1 cellular context compared by ENCODE assay signal in the genomic region with DNA sequence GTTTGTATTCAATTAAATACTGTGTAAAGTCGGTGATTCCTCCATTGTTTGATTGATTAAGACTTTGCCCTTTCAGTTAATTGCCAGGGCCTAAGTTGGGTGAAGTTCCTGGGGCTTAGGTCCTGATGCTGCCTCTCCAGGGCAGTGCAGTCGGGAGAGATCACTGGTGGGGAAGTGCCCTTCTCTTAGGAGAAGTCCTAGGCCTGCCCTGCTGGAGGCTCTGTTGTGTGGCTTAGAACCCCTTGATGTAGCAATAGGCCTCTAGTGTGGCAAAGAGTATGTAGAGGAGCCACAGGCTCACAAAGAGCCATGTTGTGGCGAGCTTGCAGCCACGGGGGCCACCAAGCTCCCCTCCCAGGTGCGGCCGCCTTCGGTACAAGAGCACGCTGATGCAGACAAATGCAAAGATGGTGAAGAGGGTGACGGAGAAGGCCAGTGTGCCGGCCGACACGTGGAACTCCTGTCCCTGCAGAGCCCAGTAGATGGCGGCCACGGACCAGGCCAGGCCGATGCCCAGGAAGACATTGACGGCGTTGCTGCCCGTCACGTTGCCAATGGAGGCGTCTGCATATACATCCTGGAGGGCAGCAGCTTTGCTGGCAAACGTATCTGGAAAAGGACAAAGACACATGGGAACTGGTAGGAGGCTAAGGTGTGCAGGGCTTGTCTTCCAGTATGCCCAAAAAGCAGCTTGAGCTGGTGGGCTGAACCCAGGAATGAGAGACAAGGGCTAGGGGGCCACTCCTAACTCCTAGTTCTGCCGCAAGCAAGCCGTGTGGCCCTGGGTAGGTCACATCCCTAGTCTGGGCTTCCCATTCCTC.
TF ChIP-seq lines count a peak whose summit lies in the region.

No MANE protein-coding gene starts in this region.

TF ChIP-seq in HepG2, 621 proteins besides CTCF, POLR2A, EP300 and RAD21 (continued from another document and continues in another):
- TF ChIP-seq GATA4 (IDR thresholded peaks at IDR 0.05; ENCODE audit: borderline replicate concordance, low read depth) (no peak), SP140L (CRISPR knock-in tag; IDR thresholded peaks at IDR 0.05; ENCODE audit: borderline replicate concordance) (no peak), ZNF225 (CRISPR knock-in tag; IDR thresholded peaks at IDR 0.05) (no peak), ZNF83 (CRISPR knock-in tag; IDR thresholded peaks at IDR 0.05; ENCODE audit: borderline replicate concordance) (no peak; the same call in 1 of the 2 replicates), DBP (CRISPR knock-in tag; IDR thresholded peaks at IDR 0.05; ENCODE audit: not compliant biosample characterization) (no peak), ZSCAN20 (CRISPR knock-in tag; IDR thresholded peaks at IDR 0.05; ENCODE audit: borderline replicate concordance) (no peak), KLF16 (CRISPR knock-in tag; IDR thresholded peaks at IDR 0.05) (peak in 1 of 2 experiments; percentile 73; a peak in 1 of 4 replicates), ZNF143 (CRISPR knock-in tag; IDR thresholded peaks at IDR 0.05) (no peak; the same call in 1 of the 2 replicates), ZFP37 (CRISPR knock-in tag; IDR thresholded peaks at IDR 0.05; ENCODE audit: borderline replicate concordance) (no peak), MYC (CRISPR knock-in tag; IDR thresholded peaks at IDR 0.05; ENCODE audit: borderline replicate concordance) (peak; percentile 99), SMAD3 (CRISPR knock-in tag; IDR thresholded peaks at IDR 0.05) (peak; percentile 60; the same call in 1 of the 2 replicates), ZNF546 (CRISPR knock-in tag; conservative IDR thresholded peaks at IDR 0.05) (no peak), SP1 (IDR thresholded peaks at IDR 0.05) (no peak), SP1 (CRISPR knock-in tag; IDR thresholded peaks at IDR 0.05) (no peak; the same call in 1 of the 2 replicates), HES4 (CRISPR knock-in tag; IDR thresholded peaks at IDR 0.05; ENCODE audit: borderline replicate concordance) (0 out of 2 replicates have a peak, but pooled peaks have one; percentile 55), JUND (CRISPR knock-in tag; IDR thresholded peaks at IDR 0.05) (peak; percentile 34; the same call in 1 of the 2 replicates), ZBTB7B (CRISPR knock-in tag; IDR thresholded peaks at IDR 0.05) (peak; percentile 56; the same call in 1 of the 2 replicates), SMARCE1 (IDR thresholded peaks at IDR 0.05; ENCODE audit: borderline replicate concordance) (no peak), ZNF841 (CRISPR knock-in tag; IDR thresholded peaks at IDR 0.05; ENCODE audit: borderline replicate concordance) (no peak), MAFK (conservative IDR thresholded peaks at IDR 0.05 in 1 of 2, IDR thresholded peaks at IDR 0.05 in 1 of 2; ENCODE audit: low read length in 2 of 2) (no peak), GMEB2 (CRISPR knock-in tag; IDR thresholded peaks at IDR 0.05; ENCODE audit: low read depth) (no peak), ZNF737 (CRISPR knock-in tag; IDR thresholded peaks at IDR 0.05; ENCODE audit: borderline replicate concordance) (no peak), ZNF441 (CRISPR knock-in tag; IDR thresholded peaks at IDR 0.05; ENCODE audit: borderline replicate concordance) (0 out of 2 replicates have a peak, but pooled peaks have one; percentile 35), ZBTB42 (CRISPR knock-in tag; IDR thresholded peaks at IDR 0.05) (no peak), SRSF1 (optimal IDR thresholded peaks at IDR 0.05; ENCODE audit: low read depth, low read length) (no peak), ZNF574 (CRISPR knock-in tag; IDR thresholded peaks at IDR 0.05) (peak; percentile 70), ZFP36 (IDR thresholded peaks at IDR 0.05; ENCODE audit: borderline replicate concordance, low read depth, low read length, partially characterized antibody) (no peak), ZNF891 (CRISPR knock-in tag; IDR thresholded peaks at IDR 0.05) (peak; percentile 95), SUZ12 (IDR thresholded peaks at IDR 0.05; ENCODE audit: low read depth, low read length) (no peak), ZNF138 (CRISPR knock-in tag; IDR thresholded peaks at IDR 0.05; ENCODE audit: low read depth) (0 out of 2 replicates have a peak, but pooled peaks have one; percentile 72), ZNF101 (CRISPR knock-in tag; IDR thresholded peaks at IDR 0.05; ENCODE audit: borderline replicate concordance, low read depth) (0 out of 2 replicates have a peak, but pooled peaks have one; percentile 23), DNMT3B (CRISPR knock-in tag; conservative IDR thresholded peaks at IDR 0.05) (0 out of 2 replicates have a peak, but pooled peaks have one; percentile 41)
- TF ChIP-seq, protein P1, sequence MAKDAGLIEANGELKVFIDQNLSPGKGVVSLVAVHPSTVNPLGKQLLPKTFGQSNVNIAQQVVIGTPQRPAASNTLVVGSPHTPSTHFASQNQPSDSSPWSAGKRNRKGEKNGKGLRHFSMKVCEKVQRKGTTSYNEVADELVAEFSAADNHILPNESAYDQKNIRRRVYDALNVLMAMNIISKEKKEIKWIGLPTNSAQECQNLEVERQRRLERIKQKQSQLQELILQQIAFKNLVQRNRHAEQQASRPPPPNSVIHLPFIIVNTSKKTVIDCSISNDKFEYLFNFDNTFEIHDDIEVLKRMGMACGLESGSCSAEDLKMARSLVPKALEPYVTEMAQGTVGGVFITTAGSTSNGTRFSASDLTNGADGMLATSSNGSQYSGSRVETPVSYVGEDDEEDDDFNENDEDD (CRISPR knock-in tag; IDR thresholded peaks at IDR 0.05; ENCODE audit: borderline replicate concordance), result peak; percentile 82; the same call in 1 of the 2 replicates
- TF ChIP-seq, protein P2, sequence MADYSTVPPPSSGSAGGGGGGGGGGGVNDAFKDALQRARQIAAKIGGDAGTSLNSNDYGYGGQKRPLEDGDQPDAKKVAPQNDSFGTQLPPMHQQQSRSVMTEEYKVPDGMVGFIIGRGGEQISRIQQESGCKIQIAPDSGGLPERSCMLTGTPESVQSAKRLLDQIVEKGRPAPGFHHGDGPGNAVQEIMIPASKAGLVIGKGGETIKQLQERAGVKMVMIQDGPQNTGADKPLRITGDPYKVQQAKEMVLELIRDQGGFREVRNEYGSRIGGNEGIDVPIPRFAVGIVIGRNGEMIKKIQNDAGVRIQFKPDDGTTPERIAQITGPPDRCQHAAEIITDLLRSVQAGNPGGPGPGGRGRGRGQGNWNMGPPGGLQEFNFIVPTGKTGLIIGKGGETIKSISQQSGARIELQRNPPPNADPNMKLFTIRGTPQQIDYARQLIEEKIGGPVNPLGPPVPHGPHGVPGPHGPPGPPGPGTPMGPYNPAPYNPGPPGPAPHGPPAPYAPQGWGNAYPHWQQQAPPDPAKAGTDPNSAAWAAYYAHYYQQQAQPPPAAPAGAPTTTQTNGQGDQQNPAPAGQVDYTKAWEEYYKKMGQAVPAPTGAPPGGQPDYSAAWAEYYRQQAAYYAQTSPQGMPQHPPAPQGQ (CRISPR knock-in tag; IDR thresholded peaks at IDR 0.05; ENCODE audit: borderline replicate concordance), result no peak
- TF ChIP-seq, protein P3, sequence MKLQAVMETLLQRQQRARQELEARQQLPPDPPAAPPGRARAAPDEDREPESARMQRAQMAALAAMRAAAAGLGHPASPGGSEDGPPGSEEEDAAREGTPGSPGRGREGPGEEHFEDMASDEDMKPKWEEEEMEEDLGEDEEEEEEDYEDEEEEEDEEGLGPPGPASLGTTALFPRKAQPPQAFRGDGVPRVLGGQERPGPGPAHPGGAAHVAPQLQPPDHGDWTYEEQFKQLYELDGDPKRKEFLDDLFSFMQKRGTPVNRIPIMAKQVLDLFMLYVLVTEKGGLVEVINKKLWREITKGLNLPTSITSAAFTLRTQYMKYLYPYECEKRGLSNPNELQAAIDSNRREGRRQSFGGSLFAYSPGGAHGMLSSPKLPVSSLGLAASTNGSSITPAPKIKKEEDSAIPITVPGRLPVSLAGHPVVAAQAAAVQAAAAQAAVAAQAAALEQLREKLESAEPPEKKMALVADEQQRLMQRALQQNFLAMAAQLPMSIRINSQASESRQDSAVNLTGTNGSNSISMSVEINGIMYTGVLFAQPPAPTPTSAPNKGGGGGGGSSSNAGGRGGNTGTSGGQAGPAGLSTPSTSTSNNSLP (IDR thresholded peaks at IDR 0.05; ENCODE audit: low read depth, low read length), result peak; percentile 49; the same call in 1 of the 2 replicates
- TF ChIP-seq, protein P4, sequence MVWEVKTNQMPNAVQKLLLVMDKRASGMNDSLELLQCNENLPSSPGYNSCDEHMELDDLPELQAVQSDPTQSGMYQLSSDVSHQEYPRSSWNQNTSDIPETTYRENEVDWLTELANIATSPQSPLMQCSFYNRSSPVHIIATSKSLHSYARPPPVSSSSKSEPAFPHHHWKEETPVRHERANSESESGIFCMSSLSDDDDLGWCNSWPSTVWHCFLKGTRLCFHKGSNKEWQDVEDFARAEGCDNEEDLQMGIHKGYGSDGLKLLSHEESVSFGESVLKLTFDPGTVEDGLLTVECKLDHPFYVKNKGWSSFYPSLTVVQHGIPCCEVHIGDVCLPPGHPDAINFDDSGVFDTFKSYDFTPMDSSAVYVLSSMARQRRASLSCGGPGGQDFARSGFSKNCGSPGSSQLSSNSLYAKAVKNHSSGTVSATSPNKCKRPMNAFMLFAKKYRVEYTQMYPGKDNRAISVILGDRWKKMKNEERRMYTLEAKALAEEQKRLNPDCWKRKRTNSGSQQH (CRISPR knock-in tag; IDR thresholded peaks at IDR 0.05; ENCODE audit: low read depth), result peak; percentile 70; the same call in 1 of the 2 replicates
- TF ChIP-seq, protein P5, sequence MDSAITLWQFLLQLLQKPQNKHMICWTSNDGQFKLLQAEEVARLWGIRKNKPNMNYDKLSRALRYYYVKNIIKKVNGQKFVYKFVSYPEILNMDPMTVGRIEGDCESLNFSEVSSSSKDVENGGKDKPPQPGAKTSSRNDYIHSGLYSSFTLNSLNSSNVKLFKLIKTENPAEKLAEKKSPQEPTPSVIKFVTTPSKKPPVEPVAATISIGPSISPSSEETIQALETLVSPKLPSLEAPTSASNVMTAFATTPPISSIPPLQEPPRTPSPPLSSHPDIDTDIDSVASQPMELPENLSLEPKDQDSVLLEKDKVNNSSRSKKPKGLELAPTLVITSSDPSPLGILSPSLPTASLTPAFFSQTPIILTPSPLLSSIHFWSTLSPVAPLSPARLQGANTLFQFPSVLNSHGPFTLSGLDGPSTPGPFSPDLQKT (CRISPR knock-in tag; IDR thresholded peaks at IDR 0.05; ENCODE audit: borderline replicate concordance), result no peak
- TF ChIP-seq, protein P6, sequence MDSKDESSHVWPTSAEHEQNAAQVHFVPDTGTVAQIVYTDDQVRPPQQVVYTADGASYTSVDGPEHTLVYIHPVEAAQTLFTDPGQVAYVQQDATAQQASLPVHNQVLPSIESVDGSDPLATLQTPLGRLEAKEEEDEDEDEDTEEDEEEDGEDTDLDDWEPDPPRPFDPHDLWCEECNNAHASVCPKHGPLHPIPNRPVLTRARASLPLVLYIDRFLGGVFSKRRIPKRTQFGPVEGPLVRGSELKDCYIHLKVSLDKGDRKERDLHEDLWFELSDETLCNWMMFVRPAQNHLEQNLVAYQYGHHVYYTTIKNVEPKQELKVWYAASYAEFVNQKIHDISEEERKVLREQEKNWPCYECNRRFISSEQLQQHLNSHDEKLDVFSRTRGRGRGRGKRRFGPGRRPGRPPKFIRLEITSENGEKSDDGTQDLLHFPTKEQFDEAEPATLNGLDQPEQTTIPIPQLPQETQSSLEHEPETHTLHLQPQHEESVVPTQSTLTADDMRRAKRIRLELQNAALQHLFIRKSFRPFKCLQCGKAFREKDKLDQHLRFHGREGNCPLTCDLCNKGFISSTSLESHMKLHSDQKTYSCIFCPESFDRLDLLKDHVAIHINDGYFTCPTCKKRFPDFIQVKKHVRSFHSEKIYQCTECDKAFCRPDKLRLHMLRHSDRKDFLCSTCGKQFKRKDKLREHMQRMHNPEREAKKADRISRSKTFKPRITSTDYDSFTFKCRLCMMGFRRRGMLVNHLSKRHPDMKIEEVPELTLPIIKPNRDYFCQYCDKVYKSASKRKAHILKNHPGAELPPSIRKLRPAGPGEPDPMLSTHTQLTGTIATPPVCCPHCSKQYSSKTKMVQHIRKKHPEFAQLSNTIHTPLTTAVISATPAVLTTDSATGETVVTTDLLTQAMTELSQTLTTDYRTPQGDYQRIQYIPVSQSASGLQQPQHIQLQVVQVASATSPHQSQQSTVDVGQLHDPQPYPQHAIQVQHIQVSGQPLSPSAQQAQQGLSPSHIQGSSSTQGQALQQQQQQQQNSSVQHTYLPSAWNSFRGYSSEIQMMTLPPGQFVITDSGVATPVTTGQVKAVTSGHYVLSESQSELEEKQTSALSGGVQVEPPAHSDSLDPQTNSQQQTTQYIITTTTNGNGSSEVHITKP (CRISPR knock-in tag; IDR thresholded peaks at IDR 0.05; ENCODE audit: low read depth), result 0 out of 2 replicates have a peak, but pooled peaks have one; percentile 52
